In genomic region chr17:1686086-1686485, GRCh38 we compare ENCODE assay signal across 22 cellular contexts. TPM values are rescaled to one million over a fixed set of nuclear protein-coding genes. Genes with fewer than 3 reads are reported as not detected.
DNase-seq lines count a peak whose midpoint lies in the region; ATAC-seq and TF ChIP-seq lines count a peak whose summit lies in the region.
"Had no signal": no experiment of that assay in that cellular context is flagged by ENCODE, and none has a peak within 500 bp of the region (broad histone marks: within the 10 kb centered on the region; RNA-seq: fewer than 3 reads in every experiment).

No MANE protein-coding gene starts in this region.

- H3F3A ChIP-seq in PC-9 (ENCODE audit: insufficient read depth, low read depth), result peaks cover 30% of the 10 kb centered on the region

- H3K4me1 Mint-ChIP-seq in activated T-cell treated with anti-CD3 and anti-CD28 coated beads, Interleukin-2, amount 50 U/mL, for 24 hours (ENCODE audit: low read depth), result peaks cover 32% of the 10 kb centered on the region
- H3K4me1 Mint-ChIP-seq in endothelial cell (ENCODE audit: unreplicated experiment), result peaks cover 27% of the 10 kb centered on the region

- no peaks in the 10 kb centered on the region for H3K9me3 Mint-ChIP-seq in activated T-cell treated with anti-CD3 and anti-CD28 coated beads, Interleukin-2, amount 50 U/mL, for 24 hours
- peaks cover 4% of the 10 kb centered on the region for H3K9me3 Mint-ChIP-seq in endothelial cell (ENCODE audit: unreplicated experiment)

- H3K4me1 ChIP-seq in PC-9 (replicated peaks; ENCODE audit: insufficient read depth), result peaks cover 29% of the 10 kb centered on the region
- H3K4me1 ChIP-seq in psoas muscle, result peaks cover 23% of the 10 kb centered on the region

- H3K36me3 Mint-ChIP-seq in activated T-cell treated with anti-CD3 and anti-CD28 coated beads, Interleukin-2, amount 50 U/mL, for 24 hours (ENCODE audit: low read depth), result peaks cover 37% of the 10 kb centered on the region
- peaks cover 28% of the 10 kb centered on the region for H3K36me3 Mint-ChIP-seq in endothelial cell (ENCODE audit: low read depth, unreplicated experiment)

- CTCF ChIA-PET in PC-9 (lab: Charles Lee), result no interaction called here

- H3K4me2 ChIP-seq in PC-9, result peak overlapping the region; percentile 77

- POLR2A ChIA-PET in PC-9 (lab: Charles Lee; ENCODE audit: unreplicated experiment), result interaction anchor here (0.7 kb wide), 1 partner anchor 23 kb away, joined by 3 read pairs; no protein-coding TSS in a partner anchor

- WGBS in psoas muscle, 3 donors, result 85 to 88% (median 86%) methylated on average over 7 of the region's 7 CpGs

- no peaks in the 10 kb centered on the region for H3K27me3 Mint-ChIP-seq in activated T-cell treated with anti-CD3 and anti-CD28 coated beads, Interleukin-2, amount 50 U/mL, for 24 hours
- H3K27me3 Mint-ChIP-seq in endothelial cell (ENCODE audit: unreplicated experiment), result peaks cover 14% of the 10 kb centered on the region

- DNase-seq in activated T-cell treated with anti-CD3 and anti-CD28 coated beads, Interleukin-2, amount 50 U/mL, for 24 hours, result no peak
- no peak for DNase-seq in activated T-cell treated with anti-CD3 and anti-CD28 coated beads, Interleukin-2, amount 50 U/mL, for 1 hour
- DNase-seq in PC-9 (peak; percentile 51 to 69), endothelial cell (ENCODE audit: low spot score) (no peak), psoas muscle (no peak), SK-N-DZ (ENCODE audit: low spot score) (no peak)
- no peak for DNase-seq in stimulated activated naive CD8-positive, alpha-beta T cell treated with anti-CD3 and anti-CD28 coated beads, Interleukin-15, Interleukin-2, amounts not matched to agents 100 U/mL and 50 U/mL, for 24 hours
- DNase-seq: activated CD4-positive, alpha-beta T cell treated with anti-CD3 and anti-CD28 coated beads, Interleukin-2, amount 50 U/mL, for 1 hour; activated effector memory CD4-positive, alpha-beta T cell treated with Interleukin-2 at 50 U/mL for 16 hours; Caco-2; GDM1; hypothalamus; left cardiac atrium; NCI-H2081; NCI-H748 treated with DMSO at 0.1 percent for 48 hours; stimulated activated naive CD4-positive, alpha-beta T cell; T-helper 1 cell; upper lobe of right lung had no signal

- H3K4me3 ChIP-seq in PC-9 (no peak overlapping the region; the same call in 1 of the 2 replicates), psoas muscle (no peak overlapping the region)
- H3K4me3 ChIP-seq: breast epithelium, HAP-1, upper lobe of right lung had no signal

- H3K36me3 ChIP-seq in PC-9 (ENCODE audit: low read depth) (peaks cover 24% of the 10 kb centered on the region), psoas muscle (ENCODE audit: insufficient read depth in 1 of 2, low read depth in 1 of 2) (peaks cover 8 to 26% of the 10 kb centered on the region in 2 donors)

- no peak for ATAC-seq in psoas muscle
- ATAC-seq in GM19035 (IDR thresholded peaks at IDR 0.05; ENCODE audit: unreplicated experiment), result no peak
- ATAC-seq in stimulated activated naive CD8-positive, alpha-beta T cell treated with anti-CD3 and anti-CD28 coated beads, Interleukin-15, Interleukin-2, amounts not matched to agents 100 U/mL and 50 U/mL, for 24 hours, result no peak
- ATAC-seq: left cardiac atrium, Panc1, upper lobe of right lung had no signal

- intact Hi-C loops in PC-9 (cut with micrococcal nuclease; ENCODE audit: unreplicated experiment), result no loop called here
- intact Hi-C loops in psoas muscle (cut with DNase I), result no loop called here

- H3K27ac ChIP-seq in PC-9 (peak overlapping the region; percentile 41; the same call in 1 of the 2 replicates), psoas muscle (peak overlapping the region; percentile 88)
- H3K27ac ChIP-seq: breast epithelium had no signal

- H4K20me1 ChIP-seq in PC-9 (ENCODE audit: insufficient read depth), result peaks cover 23% of the 10 kb centered on the region

- H3K27me3 ChIP-seq in PC-9 (ENCODE audit: insufficient read depth, low read depth) (no peaks in the 10 kb centered on the region), psoas muscle (ENCODE audit: insufficient read depth in 3 of 3, low read length in 2 of 3) (no peaks in the 10 kb centered on the region)
- H3K27me3 ChIP-seq: breast epithelium, upper lobe of right lung had no signal

- H3K9me2 ChIP-seq in PC-9 (ENCODE audit: insufficient read depth), result no peaks in the 10 kb centered on the region

- no peak for TF ChIP-seq CTCF in PC-9 (conservative IDR thresholded peaks at IDR 0.05)
- no peak for TF ChIP-seq CTCF in endothelial cell (IDR thresholded peaks at IDR 0.05; ENCODE audit: unreplicated experiment)
- TF ChIP-seq CTCF in psoas muscle (IDR thresholded peaks at IDR 0.05), result no peak

- no peaks in the 10 kb centered on the region for H3K9me3 ChIP-seq in PC-9 (ENCODE audit: insufficient read depth, low read depth)
- no peaks in the 10 kb centered on the region for H3K9me3 ChIP-seq in psoas muscle
- H3K9me3 ChIP-seq: breast epithelium, Caco-2, HAP-1, upper lobe of right lung had no signal

- H3K27ac Mint-ChIP-seq in activated T-cell treated with anti-CD3 and anti-CD28 coated beads, Interleukin-2, amount 50 U/mL, for 24 hours, result no peak overlapping the region
- H3K27ac Mint-ChIP-seq in endothelial cell (ENCODE audit: unreplicated experiment), result peak overlapping the region; percentile 28

- H2AFZ ChIP-seq in PC-9, result peak overlapping the region; percentile 48; the same call in 1 of the 2 replicates

- peaks cover 33% of the 10 kb centered on the region for H3K79me2 ChIP-seq in PC-9 (ENCODE audit: low read depth)

- no TSS peak for BruUV-seq in PC-9 (replicated peaks; lab: Mats Ljungman, UMichigan)

- peak overlapping the region; percentile 4 for H3K4me3 Mint-ChIP-seq in activated T-cell treated with anti-CD3 and anti-CD28 coated beads, Interleukin-2, amount 50 U/mL, for 24 hours
- peak overlapping the region; percentile 68 for H3K4me3 Mint-ChIP-seq in endothelial cell (ENCODE audit: unreplicated experiment)

RNA-seq across cellular contexts. Expression of gene PRPF8, which starts 1.4 kb away (rescaled TPM):
- total RNA-seq in PC-9 (2021) (437 and 496 TPM in 2 replicates), endothelial cell (ENCODE audit: unreplicated experiment) (295 TPM), psoas muscle (100 to 1,000 TPM; 218 to 305 (median 223) TPM)
- polyA plus RNA-seq in psoas muscle, result 100 to 1,000 TPM in 1 of 3 donors, 10 to 100 TPM in 2; 84.8 to 138 (median 90.2) TPM
- 121 and 134 TPM in 2 replicates for polyA plus RNA-seq in SK-N-DZ (2014; cell fraction: cytosol; rRNA removed)
- 125 and 219 TPM in 2 replicates for polyA plus RNA-seq in SK-N-DZ (2014; cell fraction: nucleus; rRNA removed)

RNA-seq across cellular contexts. Expression of gene TLCD2, which starts 24.1 kb away (rescaled TPM):
- total RNA-seq in PC-9 (2021) (6.1 and 6.7 TPM in 2 replicates), endothelial cell (ENCODE audit: unreplicated experiment) (4.4 TPM), psoas muscle (1 to 10 TPM; 1.6 to 2.9 (median 1.9) TPM)
- polyA plus RNA-seq in psoas muscle, result 1 to 10 TPM; 1.1 to 1.4 (median 1.1) TPM
- polyA plus RNA-seq in SK-N-DZ (2014; cell fraction: cytosol; rRNA removed), result 0.12 and 0.44 TPM in 2 replicates
- polyA plus RNA-seq in SK-N-DZ (2014; cell fraction: nucleus; rRNA removed), result 0.15 and 0.43 TPM in 2 replicates

RNA-seq across cellular contexts. Expression of gene RILP, which starts 36.4 kb away (rescaled TPM):
- total RNA-seq in PC-9 (2021) (9.6 and 11.5 TPM in 2 replicates), endothelial cell (ENCODE audit: unreplicated experiment) (14.2 TPM), psoas muscle (10 to 100 TPM; 23.3 to 44.5 (median 29.8) TPM)
- polyA plus RNA-seq in psoas muscle, result 10 to 100 TPM; 26.8 to 49.9 (median 39.1) TPM
- polyA plus RNA-seq in SK-N-DZ (2014; cell fraction: cytosol; rRNA removed), result 3.1 and 3.3 TPM in 2 replicates
- polyA plus RNA-seq in SK-N-DZ (2014; cell fraction: nucleus; rRNA removed), result 19.3 and 36.4 TPM in 2 replicates

RNA-seq across cellular contexts. Expression of gene WDR81, which starts 38.4 kb away (rescaled TPM):
- total RNA-seq in PC-9 (2021), result 20.2 and 20.5 TPM in 2 replicates
- total RNA-seq in endothelial cell (ENCODE audit: unreplicated experiment), result 20.0 TPM
- total RNA-seq in psoas muscle, result 10 to 100 TPM; 15.1 to 23.7 (median 20.8) TPM
- polyA plus RNA-seq in psoas muscle, result 10 to 100 TPM; 18.1 to 27.9 (median 18.5) TPM
- 21.5 and 24.9 TPM in 2 replicates for polyA plus RNA-seq in SK-N-DZ (2014; cell fraction: cytosol; rRNA removed)
- polyA plus RNA-seq in SK-N-DZ (2014; cell fraction: nucleus; rRNA removed), result 42.6 and 48.5 TPM in 2 replicates

RNA-seq across cellular contexts. Expression of gene SCARF1, which starts 40.6 kb away (rescaled TPM):
- 2.2 and 2.7 TPM in 2 replicates for total RNA-seq in PC-9 (2021)
- 289 TPM for total RNA-seq in endothelial cell (ENCODE audit: unreplicated experiment)
- total RNA-seq in psoas muscle, result 1 to 10 TPM; 5.2 to 8.9 (median 6.4) TPM
- 1 to 10 TPM; 2.0 to 4.9 (median 4.1) TPM for polyA plus RNA-seq in psoas muscle
- 0.56 and 1.0 TPM in 2 replicates for polyA plus RNA-seq in SK-N-DZ (2014; cell fraction: cytosol; rRNA removed)
- 1.8 and 3.1 TPM in 2 replicates for polyA plus RNA-seq in SK-N-DZ (2014; cell fraction: nucleus; rRNA removed)

Comparison
In these comparisons a context has a peak if more than half of its experiments do, and no peak if none do; other contexts are left out.
1. DNase-seq: peak in PC-9 (2 of 2); none in activated T-cell treated with anti-CD3 and anti-CD28 coated beads, Interleukin-2, amount 50 U/mL, for 24 hours (single experiment), activated T-cell treated with anti-CD3 and anti-CD28 coated beads, Interleukin-2, amount 50 U/mL, for 1 hour (single experiment), endothelial cell (single experiment), psoas muscle (0 of 2), SK-N-DZ (single experiment) and stimulated activated naive CD8-positive, alpha-beta T cell treated with anti-CD3 and anti-CD28 coated beads, Interleukin-15, Interleukin-2, amounts not matched to agents 100 U/mL and 50 U/mL, for 24 hours (single experiment).